Comparison of ENCODE assay signal across 18 cellular contexts in genomic region chr11:126361400-126361799, GRCh38.
"Had no signal": no experiment of that assay in that cellular context is flagged by ENCODE, and none has a peak within 500 bp of the region (broad histone marks: within the 10 kb centered on the region; RNA-seq: fewer than 3 reads in every experiment).

No MANE protein-coding gene starts in this region.

- H3K27ac Mint-ChIP-seq: activated CD8-positive, alpha-beta T cell treated with anti-CD3 and anti-CD28 coated beads for 36 hours; activated T-helper 1 cell treated with anti-CD3 and anti-CD28 coated beads, Interleukin-12 subunit alpha, Interleukin-12 subunit beta, Interleukin-2, Interleukin-4 antibody, amounts not matched to agents 30 ng/mL and 10 ng/mL and 1 ng/mL, durations not matched to agents 14 hours and 24 hours and 36 hours; memory B cell; stimulated activated naive B cell treated with anti-CD40 and anti-IgM and Interleukin-4, amounts not matched to agents 10 μg/mL and 1 μg/mL and 100 μg/mL, for 72 hours; T-cell had no signal

- H3K36me3 Mint-ChIP-seq: brain; memory B cell; stimulated activated naive B cell treated with anti-CD40 and anti-IgM and Interleukin-4, amounts not matched to agents 10 μg/mL and 1 μg/mL and 100 μg/mL, for 72 hours; T-cell had no signal

- H3K27ac ChIP-seq: esophagus muscularis mucosa, pancreas, upper lobe of left lung, VCaP had no signal

- H3K36me3 ChIP-seq: esophagus muscularis mucosa, pancreas, upper lobe of left lung had no signal

- ATAC-seq: activated CD8-positive, alpha-beta T cell treated with anti-CD3 and anti-CD28 coated beads for 36 hours; left lobe of liver; pancreas; stimulated activated naive B cell treated with anti-CD40 and anti-IgM and Interleukin-4, amounts not matched to agents 10 μg/mL and 1 μg/mL and 100 μg/mL, for 72 hours; T-cell had no signal

- H3K4me1 ChIP-seq: pancreas had no signal

- H3K4me3 Mint-ChIP-seq: activated CD8-positive, alpha-beta T cell treated with anti-CD3 and anti-CD28 coated beads for 36 hours; activated T-helper 1 cell treated with anti-CD3 and anti-CD28 coated beads, Interleukin-12 subunit alpha, Interleukin-12 subunit beta, Interleukin-2, Interleukin-4 antibody, amounts not matched to agents 30 ng/mL and 10 ng/mL and 1 ng/mL, durations not matched to agents 14 hours and 24 hours and 36 hours; brain; memory B cell; neural crest cell; stimulated activated naive B cell treated with anti-CD40 and anti-IgM and Interleukin-4, amounts not matched to agents 10 μg/mL and 1 μg/mL and 100 μg/mL, for 72 hours; T-cell had no signal

- H3K9me3 Mint-ChIP-seq: activated CD8-positive, alpha-beta T cell treated with anti-CD3 and anti-CD28 coated beads for 36 hours; activated T-helper 1 cell treated with anti-CD3 and anti-CD28 coated beads, Interleukin-12 subunit alpha, Interleukin-12 subunit beta, Interleukin-2, Interleukin-4 antibody, amounts not matched to agents 30 ng/mL and 10 ng/mL and 1 ng/mL, durations not matched to agents 14 hours and 24 hours and 36 hours; brain; memory B cell; neural crest cell; stimulated activated naive B cell treated with anti-CD40 and anti-IgM and Interleukin-4, amounts not matched to agents 10 μg/mL and 1 μg/mL and 100 μg/mL, for 72 hours; T-cell had no signal

- H3K27me3 ChIP-seq: esophagus muscularis mucosa, pancreas, upper lobe of left lung had no signal

- DNase-seq: activated CD4-positive, alpha-beta T cell treated with anti-CD3 and anti-CD28 coated beads for 4 hours; activated CD8-positive, alpha-beta T cell treated with anti-CD3 and anti-CD28 coated beads for 36 hours; activated naive CD4-positive, alpha-beta T cell; cerebellar nuclear complex; glutamatergic neuron; pancreas; stimulated activated naive B cell treated with anti-CD40 and anti-IgM and Interleukin-4, amounts not matched to agents 10 μg/mL and 1 μg/mL and 100 μg/mL, for 72 hours; T-cell; T1000; upper lobe of left lung had no signal

- H3K4me3 ChIP-seq: esophagus muscularis mucosa, pancreas, smooth muscle cell, upper lobe of left lung had no signal

- H3K27me3 Mint-ChIP-seq: activated CD8-positive, alpha-beta T cell treated with anti-CD3 and anti-CD28 coated beads for 36 hours; brain; memory B cell; stimulated activated naive B cell treated with anti-CD40 and anti-IgM and Interleukin-4, amounts not matched to agents 10 μg/mL and 1 μg/mL and 100 μg/mL, for 72 hours; T-cell had no signal

- H3K9me3 ChIP-seq: esophagus muscularis mucosa, pancreas, upper lobe of left lung had no signal
